ENCODE assay signal across 30 cellular contexts in genomic region chr7:26612742-26613141, GRCh38.
"Had no signal": no experiment of that assay in that cellular context is flagged by ENCODE, and none has a peak within 500 bp of the region (broad histone marks: within the 10 kb centered on the region; RNA-seq: fewer than 3 reads in every experiment).

No MANE protein-coding gene starts in this region.

- DNase-seq: activated CD4-positive, alpha-beta T cell treated with anti-CD3 and anti-CD28 coated beads for 48 hours; activated CD4-positive, alpha-beta T cell treated with anti-CD3 and anti-CD28 coated beads, Interleukin-2, amount 50 U/mL, for 48 hours; activated CD8-positive, alpha-beta memory T cell treated with anti-CD3 and anti-CD28 coated beads for 24 hours; activated effector memory CD4-positive, alpha-beta T cell treated with Interleukin-2 at 50 U/mL for 16 hours; activated naive CD4-positive, alpha-beta T cell treated with Interleukin-2 at 50 U/mL for 16 hours; aorta; body of pancreas; foreskin fibroblast; head of caudate nucleus; hippocampal formation; lower lobe of right lung; mesendoderm; mucosa of descending colon; ovary; retina; stimulated activated CD4-positive, alpha-beta T cell treated with anti-CD3 and anti-CD28 coated beads, Interleukin-12 subunit alpha, Interleukin-12 subunit beta, amount 100 ng/mL, for 4 hours; stimulated activated CD4-positive, alpha-beta T cell treated with anti-CD3 and anti-CD28 coated beads, Interleukin-4, amount 100 ng/mL, for 1 hour; stimulated activated naive CD8-positive, alpha-beta T cell treated with anti-CD3 and anti-CD28 coated beads, Interleukin-15, Interleukin-2, amounts not matched to agents 100 U/mL and 50 U/mL, for 24 hours; T-helper 1 cell; thyroid gland; upper lobe of left lung; WERI-Rb-1 had no signal

- H3K9me3 ChIP-seq: body of pancreas, lower lobe of right lung, mucosa of descending colon, ovary, prostate gland, thyroid gland, upper lobe of left lung had no signal

- H3K4me3 ChIP-seq: body of pancreas, cardiac muscle cell, lower lobe of right lung, mucosa of descending colon, ovary, prostate gland, skin epidermis, thyroid gland, upper lobe of left lung had no signal

- H3K36me3 ChIP-seq: cardiac muscle cell, lower lobe of right lung, ovary, prostate gland, thyroid gland, WERI-Rb-1 had no signal

- H3K27ac ChIP-seq: body of pancreas, cardiac muscle cell, lower lobe of right lung, ovary, prostate gland, skin epidermis, thyroid gland, upper lobe of left lung, WERI-Rb-1 had no signal

- ATAC-seq: activated CD4-positive, CD25-positive, alpha-beta regulatory T cell treated with anti-CD3 and anti-CD28 coated beads, Interleukin-2, amount 50 U/mL, for 24 hours; body of pancreas; esophagus mucosa; left lobe of liver; lower lobe of right lung; mucosa of descending colon; natural killer cell treated with Interleukin-12 subunit alpha and Interleukin-12 subunit beta and Interleukin-15 and Interleukin-18, amount 100 ng/mL, for 72 hours; sciatic nerve; stimulated activated naive CD8-positive, alpha-beta T cell treated with anti-CD3 and anti-CD28 coated beads, Interleukin-15, Interleukin-2, amounts not matched to agents 100 U/mL and 50 U/mL, for 24 hours had no signal

- H3K4me1 ChIP-seq: body of pancreas, lower lobe of right lung, prostate gland, thyroid gland, upper lobe of left lung had no signal

- H3K27me3 ChIP-seq: body of pancreas, cardiac muscle cell, ovary, thyroid gland, upper lobe of left lung had no signal
